ENCODE assay signal across 8 cellular contexts in genomic region chr3:127690823-127691452, GRCh38. TPM values are rescaled to one million over a fixed set of nuclear protein-coding genes. Genes with fewer than 3 reads are reported as not detected.
DNase-seq lines count a peak whose midpoint lies in the region; ATAC-seq, FAIRE-seq and TF ChIP-seq lines count a peak whose summit lies in the region.

No MANE protein-coding gene starts in this region.

- no peak overlapping the region for H3K4me3 Mint-ChIP-seq in neural crest cell
- no peak overlapping the region for H3K4me3 Mint-ChIP-seq in activated T-cell treated with anti-CD3 and anti-CD28 coated beads, Interleukin-2, amount 50 U/mL, for 4 hours

- FAIRE-seq in GM12891 (lab: Jason Lieb, UNC) (peak; percentile 76), GM19239 (lab: Jason Lieb, UNC) (no peak)

- H3K4me1 Mint-ChIP-seq in neural crest cell: peaks cover under 1% of the 10 kb centered on the region
- H3K4me1 Mint-ChIP-seq in activated T-cell treated with anti-CD3 and anti-CD28 coated beads, Interleukin-2, amount 50 U/mL, for 4 hours (ENCODE audit: low read depth): no peaks in the 10 kb centered on the region

- peaks cover 15% of the 10 kb centered on the region for H3K4me1 ChIP-seq in ACC112 (ENCODE audit: control insufficient read depth, insufficient read depth, low read length, unreplicated experiment)

- TF ChIP-seq CTCF in epithelial cell of esophagus (IDR thresholded peaks at IDR 0.05; ENCODE audit: insufficient read depth, low read depth, low read length, missing control alignments): peak; percentile 90
- peak; percentile 57 for TF ChIP-seq CTCF in neural crest cell (conservative IDR thresholded peaks at IDR 0.05)

- no peaks in the 10 kb centered on the region for H3K36me3 ChIP-seq in ACC112 (ENCODE audit: insufficient read depth, low read length)

- no peaks in the 10 kb centered on the region for H3K27me3 Mint-ChIP-seq in neural crest cell (ENCODE audit: low read depth)
- H3K27me3 Mint-ChIP-seq in activated T-cell treated with anti-CD3 and anti-CD28 coated beads, Interleukin-2, amount 50 U/mL, for 4 hours (ENCODE audit: low read depth): no peaks in the 10 kb centered on the region

- TF ChIP-seq POLR2A in GM12891 (IDR thresholded peaks at IDR 0.05; ENCODE audit: low read depth, low read length): no peak

- no peaks in the 10 kb centered on the region for H3K36me3 Mint-ChIP-seq in neural crest cell (ENCODE audit: low read depth)
- no peaks in the 10 kb centered on the region for H3K36me3 Mint-ChIP-seq in activated T-cell treated with anti-CD3 and anti-CD28 coated beads, Interleukin-2, amount 50 U/mL, for 4 hours (ENCODE audit: insufficient read depth)

- H3K9me3 Mint-ChIP-seq in neural crest cell: no peaks in the 10 kb centered on the region
- H3K9me3 Mint-ChIP-seq in activated T-cell treated with anti-CD3 and anti-CD28 coated beads, Interleukin-2, amount 50 U/mL, for 4 hours: no peaks in the 10 kb centered on the region

- peak overlapping the region; percentile 35 for H3K27ac Mint-ChIP-seq in neural crest cell (ENCODE audit: unreplicated experiment)

- H3K27me3 ChIP-seq in ACC112 (ENCODE audit: insufficient read depth, low read length): no peaks in the 10 kb centered on the region

- no peak for ATAC-seq in GM18858 (IDR thresholded peaks at IDR 0.05; ENCODE audit: unreplicated experiment)
- ATAC-seq in activated T-cell treated with anti-CD3 and anti-CD28 coated beads, Interleukin-2, amount 50 U/mL, for 4 hours: no peak

- no peak overlapping the region for H2AFZ ChIP-seq in ACC112 (ENCODE audit: low read length, unreplicated experiment)

- H3K4me3 ChIP-seq in ACC112 (ENCODE audit: low read depth, low read length) (no peak overlapping the region), epithelial cell of esophagus (ENCODE audit: low read length) (no peak overlapping the region)

- peak overlapping the region; percentile 69 for H3K27ac ChIP-seq in ACC112 (ENCODE audit: low read depth, low read length)

- DNase-seq in GM12891 (ENCODE audit: insufficient read length, low spot score) (no peak), OCI-M1 (lab: John Stamatoyannopoulos, UW) (peak; percentile 36), epithelial cell of esophagus (ENCODE audit: low read depth) (peak; percentile 77), neural crest cell (ENCODE audit: low read depth, low spot score) (no peak), GM19239 (ENCODE audit: insufficient read length, low spot score) (no peak)
- DNase-seq in activated T-cell treated with anti-CD3 and anti-CD28 coated beads, Interleukin-2, amount 50 U/mL, for 4 hours: no peak

- H3K79me2 ChIP-seq in ACC112 (ENCODE audit: control insufficient read depth, insufficient read depth, low read length, unreplicated experiment): no peaks in the 10 kb centered on the region

TF ChIP-seq in GM12891, 5 proteins besides CTCF, POLR2A, EP300 and RAD21:
- TF ChIP-seq PAX5 (IDR thresholded peaks at IDR 0.05; ENCODE audit: insufficient read depth, low read length, severe bottlenecking): no peak
- no peak for TF ChIP-seq TAF1 (IDR thresholded peaks at IDR 0.05; ENCODE audit: low read depth, low read length)
- no peak for TF ChIP-seq POLR2AphosphoS5 (IDR thresholded peaks at IDR 0.05; ENCODE audit: low read depth, low read length)
- TF ChIP-seq POU2F2 (IDR thresholded peaks at IDR 0.05; ENCODE audit: low read depth, low read length): no peak
- no peak for TF ChIP-seq SPI1 (IDR thresholded peaks at IDR 0.05; ENCODE audit: low read depth, low read length)

RNA-seq across cellular contexts. Expression of gene ABTB1, which starts 18.2 kb away (rescaled TPM):
- 9.5 TPM for polyA plus RNA-seq in GM12891 (2012; ENCODE audit: low read depth, missing spikeins)
- total RNA-seq in neural crest cell: 6.8 and 7.2 TPM in 2 replicates
- total RNA-seq in activated T-cell treated with anti-CD3 and anti-CD28 coated beads, Interleukin-2, amount 50 U/mL, for 4 hours: 1 to 10 TPM; 4.7 to 8.8 (median 6.1) TPM

Comparison
In these comparisons a context has a peak if more than half of its experiments do, and no peak if none do; other contexts are left out.
1. DNase-seq: peak in OCI-M1 (single experiment) and epithelial cell of esophagus (single experiment); none in GM12891 (single experiment), neural crest cell (single experiment), activated T-cell treated with anti-CD3 and anti-CD28 coated beads, Interleukin-2, amount 50 U/mL, for 4 hours (single experiment) and GM19239 (single experiment).